Comparison of ENCODE assay signal across 1 cellular context in the genomic region with DNA sequence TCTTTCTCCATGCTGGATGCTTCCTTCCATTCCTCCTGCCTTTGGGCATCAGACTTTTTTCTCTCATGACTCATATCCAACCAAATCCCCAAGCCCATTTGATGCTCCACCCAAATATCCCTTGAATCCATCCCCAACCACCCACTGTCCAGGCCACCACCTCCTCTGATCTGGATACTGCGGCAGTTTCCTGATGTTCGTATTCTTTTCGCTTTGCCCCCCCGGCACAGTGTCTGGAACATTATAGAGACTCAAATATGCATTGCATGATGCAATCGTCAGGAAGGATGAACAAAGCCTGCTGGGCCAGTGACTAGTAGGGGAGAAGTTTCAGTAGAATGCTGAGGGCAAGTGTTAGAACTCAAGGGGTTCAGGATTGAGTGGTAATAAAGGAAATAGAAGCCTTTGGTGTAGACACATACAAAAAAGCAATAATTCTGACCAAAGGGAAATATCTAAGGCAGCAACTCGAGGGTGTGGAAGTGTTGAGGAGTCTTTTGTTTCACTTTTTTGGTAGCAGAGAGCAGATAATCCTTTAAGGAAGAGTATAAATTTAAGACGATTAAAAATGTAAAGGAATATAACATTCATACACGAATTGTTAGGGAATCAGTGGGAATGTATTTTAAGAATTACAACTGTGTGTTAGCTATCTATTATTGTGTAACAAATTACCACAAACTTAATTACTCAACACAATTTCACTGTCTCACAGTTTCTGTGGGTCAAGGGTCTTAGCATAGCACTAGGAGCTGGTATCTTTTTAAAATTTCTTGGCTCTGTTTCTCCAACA.
TF ChIP-seq lines count a peak whose summit lies in the region.

No MANE protein-coding gene starts in this region.

TF ChIP-seq in HEK293, 187 proteins besides CTCF, POLR2A, EP300 and RAD21 (continued from another document):
- TF ChIP-seq MZF1 (tag by site-specific recombination; IDR thresholded peaks at IDR 0.05; ENCODE audit: borderline replicate concordance) (peak; percentile 46; the same call in 1 of the 2 replicates), ZSCAN23 (tag by site-specific recombination; IDR thresholded peaks at IDR 0.05) (no peak), PATZ1 (tag by site-specific recombination; IDR thresholded peaks at IDR 0.05) (peak; percentile 46; the same call in 1 of the 2 replicates)
- TF ChIP-seq, protein P1, sequence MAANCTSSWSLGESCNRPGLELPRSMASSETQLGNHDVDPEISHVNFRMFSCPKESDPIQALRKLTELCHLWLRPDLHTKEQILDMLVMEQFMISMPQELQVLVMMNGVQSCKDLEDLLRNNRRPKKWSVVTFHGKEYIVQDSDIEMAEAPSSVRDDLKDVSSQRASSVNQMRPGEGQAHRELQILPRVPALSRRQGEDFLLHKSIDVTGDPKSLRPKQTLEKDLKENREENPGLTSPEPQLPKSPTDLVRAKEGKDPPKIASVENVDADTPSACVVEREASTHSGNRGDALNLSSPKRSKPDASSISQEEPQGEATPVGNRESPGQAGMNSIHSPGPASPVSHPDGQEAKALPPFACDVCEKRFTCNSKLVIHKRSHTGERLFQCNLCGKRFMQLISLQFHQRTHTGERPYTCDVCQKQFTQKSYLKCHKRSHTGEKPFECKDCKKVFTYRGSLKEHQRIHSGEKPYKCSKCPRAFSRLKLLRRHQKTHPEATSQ (tag by site-specific recombination; IDR thresholded peaks at IDR 0.05), result no peak
